ENCODE assay signal across 21 cellular contexts in genomic region chr12:121905746-121906145, GRCh38. TPM values are rescaled to one million over a fixed set of nuclear protein-coding genes. Genes with fewer than 3 reads are reported as not detected.
"Had no signal": no experiment of that assay in that cellular context is flagged by ENCODE, and none has a peak within 500 bp of the region (broad histone marks: within the 10 kb centered on the region; RNA-seq: fewer than 3 reads in every experiment).

No MANE protein-coding gene starts in this region.

- H3K9me3 ChIP-seq: adrenal gland, body of pancreas, prostate gland, suprapubic skin, upper lobe of right lung had no signal

- H3K27ac ChIP-seq: adrenal gland, body of pancreas, prostate gland, suprapubic skin, upper lobe of right lung had no signal

- H3K27ac Mint-ChIP-seq: activated CD4-positive, alpha-beta memory T cell treated with anti-CD3 and anti-CD28 coated beads for 36 hours; dendritic cell treated with granulocyte-macrophage colony-stimulating factor and Interleukin-4, amounts not matched to agents 40 ng/mL and 50 ng/mL, for 4 days; immature natural killer cell; natural killer cell treated with Interleukin-12 subunit alpha and Interleukin-12 subunit beta and Interleukin-15 and Interleukin-18, amount 100 ng/mL, for 72 hours; T-cell had no signal

- H3K9me3 Mint-ChIP-seq: activated CD4-positive, alpha-beta memory T cell treated with anti-CD3 and anti-CD28 coated beads for 36 hours; central memory CD8-positive, alpha-beta T cell; dendritic cell treated with granulocyte-macrophage colony-stimulating factor and Interleukin-4, amounts not matched to agents 40 ng/mL and 50 ng/mL, for 4 days; immature natural killer cell; natural killer cell treated with Interleukin-12 subunit alpha and Interleukin-12 subunit beta and Interleukin-15 and Interleukin-18, amount 100 ng/mL, for 72 hours; T-cell had no signal

- H3K4me3 ChIP-seq: adrenal gland, body of pancreas, lung, prostate gland, suprapubic skin, upper lobe of right lung had no signal

- H3K27me3 ChIP-seq: adrenal gland, body of pancreas, suprapubic skin, upper lobe of right lung had no signal

- H3K27me3 Mint-ChIP-seq: activated CD4-positive, alpha-beta memory T cell treated with anti-CD3 and anti-CD28 coated beads for 36 hours; central memory CD8-positive, alpha-beta T cell; dendritic cell treated with granulocyte-macrophage colony-stimulating factor and Interleukin-4, amounts not matched to agents 40 ng/mL and 50 ng/mL, for 4 days; natural killer cell treated with Interleukin-12 subunit alpha and Interleukin-12 subunit beta and Interleukin-15 and Interleukin-18, amount 100 ng/mL, for 72 hours; T-cell had no signal

- H3K4me1 ChIP-seq: adrenal gland, body of pancreas, prostate gland, suprapubic skin, upper lobe of right lung had no signal

- DNase-seq: activated CD4-positive, alpha-beta memory T cell treated with anti-CD3 and anti-CD28 coated beads for 36 hours; activated CD4-positive, alpha-beta T cell treated with anti-CD3 and anti-CD28 coated beads for 1 hour; activated T-cell treated with anti-CD3 and anti-CD28 coated beads, Interleukin-2, amount 50 U/mL, for 48 hours; adrenal gland; body of pancreas; erythroblast; immature natural killer cell; left cardiac atrium; nucleus accumbens; stimulated activated CD4-positive, alpha-beta T cell treated with anti-CD3 and anti-CD28 coated beads, Interleukin-12 subunit alpha, Interleukin-12 subunit beta, amount 100 ng/mL, for 4 hours; stimulated activated naive CD4-positive, alpha-beta T cell; T-cell; T1000; upper lobe of right lung had no signal

- H3K4me3 Mint-ChIP-seq: activated CD4-positive, alpha-beta memory T cell treated with anti-CD3 and anti-CD28 coated beads for 36 hours; central memory CD8-positive, alpha-beta T cell; dendritic cell treated with granulocyte-macrophage colony-stimulating factor and Interleukin-4, amounts not matched to agents 40 ng/mL and 50 ng/mL, for 4 days; immature natural killer cell; natural killer cell treated with Interleukin-12 subunit alpha and Interleukin-12 subunit beta and Interleukin-15 and Interleukin-18, amount 100 ng/mL, for 72 hours; T-cell had no signal

- ATAC-seq: body of pancreas; left cardiac atrium; natural killer cell treated with Interleukin-12 subunit alpha and Interleukin-12 subunit beta and Interleukin-15 and Interleukin-18, amount 100 ng/mL, for 72 hours; sciatic nerve; T-cell; upper lobe of right lung had no signal

- H3K36me3 ChIP-seq: prostate gland had no signal

RNA-seq across cellular contexts. Expression of gene HPD, which starts 47.1 kb away (rescaled TPM):
- total RNA-seq: activated CD4-positive, alpha-beta memory T cell treated with anti-CD3 and anti-CD28 coated beads for 36 hours; natural killer cell treated with Interleukin-12 subunit alpha and Interleukin-12 subunit beta and Interleukin-15 and Interleukin-18, amount 100 ng/mL, for 72 hours had no signal
- polyA plus RNA-seq: immature natural killer cell had no signal
